8 cellular contexts compared by ENCODE assay signal in genomic region chr19:1173845-1174809, GRCh38. TPM values are rescaled to one million over a fixed set of nuclear protein-coding genes. Genes with fewer than 3 reads are reported as not detected.
A peak's percentile ranks its signal among the peaks of the same experiment; 100 is the strongest.
DNase-seq lines count a peak whose midpoint lies in the region; ATAC-seq and TF ChIP-seq lines count a peak whose summit lies in the region.

Gene SBNO2 (minus strand): TSS chr19:1174268. CDS start chr19:1154276, 19,992 bp downstream.

- peak within 1 kb of the TSS; percentile 92 for H3K4me3 ChIP-seq in kidney epithelial cell (ENCODE audit: low read depth, low read length)

- DNase-seq in GM04504 (ENCODE audit: low read depth) (peak; percentile 68), NCI-H345 (lab: John Stamatoyannopoulos, UW) (peak; percentile 86), cerebellar cortex (ENCODE audit: low spot score) (peak; percentile 79), kidney epithelial cell (ENCODE audit: low read depth) (no peak)
- DNase-seq in activated CD4-positive, alpha-beta T cell treated with anti-CD3 and anti-CD28 coated beads for 24 hours (ENCODE audit: low read depth in 2 of 2) = peak; percentile 91 to 94
- peak; percentile 92 for DNase-seq in stimulated activated CD4-positive, alpha-beta T cell treated with anti-CD3 and anti-CD28 coated beads, Interleukin-15, amount 100 ng/mL, for 24 hours

- ATAC-seq in HG03095 (IDR thresholded peaks at IDR 0.05; ENCODE audit: unreplicated experiment) (peak; percentile 57), GM18502 (IDR thresholded peaks at IDR 0.05; ENCODE audit: poor library complexity, unreplicated experiment) (no peak)

- TF ChIP-seq CTCF in kidney epithelial cell (IDR thresholded peaks at IDR 0.05; ENCODE audit: insufficient read depth, low read length, poor library complexity, severe bottlenecking) = no peak

- H3K27me3 ChIP-seq in kidney epithelial cell (ENCODE audit: control insufficient read depth, insufficient read depth, low read length) = no peaks in the 10 kb centered on the region

- peaks cover 1% of the 10 kb centered on the region for H3K36me3 ChIP-seq in kidney epithelial cell (ENCODE audit: control insufficient read depth, insufficient read depth, low read length)

RNA-seq across cellular contexts. Expression of gene SBNO2, which starts in this region (rescaled TPM):
- total RNA-seq in kidney epithelial cell = 48.8 and 56.7 TPM in 2 replicates
